In the genomic region with DNA sequence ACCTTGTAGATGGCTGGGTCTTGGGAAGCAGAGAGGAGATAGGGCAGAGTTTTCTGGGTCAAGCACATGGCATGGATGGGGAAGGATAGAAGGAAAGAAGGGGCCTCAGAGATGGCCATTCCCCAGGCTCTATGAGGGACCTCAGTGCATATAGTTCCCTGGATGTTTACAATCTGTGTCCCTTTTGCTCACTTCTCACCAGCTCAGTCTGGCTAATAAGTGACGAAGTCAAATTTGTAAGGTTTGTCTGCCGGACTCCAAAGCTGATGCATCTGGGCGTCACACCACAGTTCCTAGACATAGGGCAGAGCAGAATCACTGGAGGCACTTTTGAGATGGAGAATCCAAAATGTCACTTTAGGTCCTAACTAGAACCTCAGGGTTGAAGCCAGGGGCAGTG, we compare ENCODE assay signal across 36 cellular contexts.
DNase-seq lines count a peak whose midpoint lies in the region; ATAC-seq, FAIRE-seq and TF ChIP-seq lines count a peak whose summit lies in the region.
"Had no signal": no experiment of that assay in that cellular context is flagged by ENCODE, and none has a peak within 500 bp of the region (broad histone marks: within the 10 kb centered on the region; RNA-seq: fewer than 3 reads in every experiment).

No MANE protein-coding gene starts in this region.

- no peaks in the 10 kb centered on the region for H3K9me3 Mint-ChIP-seq in activated naive CD4-positive, alpha-beta T cell treated with anti-CD3 and anti-CD28 coated beads, Interleukin-2, amount 10 ng/mL, durations not matched to agents 7 days and 5 days
- H3K9me3 Mint-ChIP-seq in activated naive CD4-positive, alpha-beta T cell treated with anti-CD3 and anti-CD28 coated beads, Interleukin-2, amount 50 U/mL, for 72 hours = peaks cover 10 to 13% of the 10 kb centered on the region in 2 donors
- H3K9me3 Mint-ChIP-seq in Caco-2 (ENCODE audit: unreplicated experiment) = peaks cover 24% of the 10 kb centered on the region

- no peak for TF ChIP-seq RAD21 in HepG2 (CRISPR knock-in tag; IDR thresholded peaks at IDR 0.05)

- H3K36me3 Mint-ChIP-seq in activated naive CD4-positive, alpha-beta T cell treated with anti-CD3 and anti-CD28 coated beads, Interleukin-2, amount 10 ng/mL, durations not matched to agents 7 days and 5 days = no peaks in the 10 kb centered on the region
- no peaks in the 10 kb centered on the region for H3K36me3 Mint-ChIP-seq in activated naive CD4-positive, alpha-beta T cell treated with anti-CD3 and anti-CD28 coated beads, Interleukin-2, amount 50 U/mL, for 72 hours
- H3K36me3 Mint-ChIP-seq in Caco-2 (ENCODE audit: insufficient read depth, unreplicated experiment) = peaks cover 5% of the 10 kb centered on the region
- H3K36me3 Mint-ChIP-seq: CD14-positive monocyte; CD4-positive, alpha-beta memory T cell; CD4-positive, CD25-positive, alpha-beta regulatory T cell; CD8-positive, alpha-beta memory T cell; CD8-positive, alpha-beta T cell had no signal

- H3K4me3 ChIP-seq in HepG2 (replicated peaks in 1 of 3; ENCODE audit: insufficient read depth in 1 of 3, low read depth in 2 of 3, low read length in 3 of 3) (no peak overlapping the region), right lobe of liver (no peak overlapping the region), Caco-2 (ENCODE audit: low read depth, low read length) (no peak overlapping the region), PC-9 (no peak overlapping the region)
- H3K4me3 ChIP-seq: A549; BLaER1; BLaER1 treated with 17β-estradiol and CSF1 and Interleukin-3, amounts not matched to agents 10 nM and 100 nM had no signal

- in situ Hi-C loops in HepG2 (cut with HindIII; ENCODE audit: extremely low pct_ligation_motif_present, low pct_unique_long_range_greater_than_20kb) = no loop called here

- intact Hi-C loops in HepG2 (cut with micrococcal nuclease; ENCODE audit: unreplicated experiment) = no loop called here
- intact Hi-C loops in right lobe of liver (cut with DNase I) = no loop called here
- intact Hi-C loops in Caco-2 (cut with micrococcal nuclease; ENCODE audit: unreplicated experiment) = loop anchor here (5.0 kb wide), 2 partner anchors 161 to 449 kb away; no protein-coding TSS in a partner anchor
- intact Hi-C loops in PC-9 (cut with micrococcal nuclease; ENCODE audit: unreplicated experiment) = no loop called here

- CTCF ChIA-PET in activated naive CD4-positive, alpha-beta T cell treated with anti-CD3 and anti-CD28 coated beads, Interleukin-2, amount 10 ng/mL, durations not matched to agents 7 days and 5 days (lab: Charles Lee) = no interaction called here
- CTCF ChIA-PET in HepG2 (lab: Yijun Ruan, JAX; ENCODE audit: low intra/inter-chr PET ratio, low total read pairs) (no interaction called here), Caco-2 (lab: Charles Lee) (no interaction called here), PC-9 (lab: Charles Lee) (no interaction called here)

- H3F3A ChIP-seq in PC-9 (ENCODE audit: insufficient read depth, low read depth) = peaks cover 39% of the 10 kb centered on the region

- H3K27ac Mint-ChIP-seq in activated naive CD4-positive, alpha-beta T cell treated with anti-CD3 and anti-CD28 coated beads, Interleukin-2, amount 10 ng/mL, durations not matched to agents 7 days and 5 days = peak overlapping the region; percentile 21
- no peak overlapping the region for H3K27ac Mint-ChIP-seq in activated naive CD4-positive, alpha-beta T cell treated with anti-CD3 and anti-CD28 coated beads, Interleukin-2, amount 50 U/mL, for 72 hours
- peak overlapping the region; percentile 85 for H3K27ac Mint-ChIP-seq in Caco-2 (ENCODE audit: unreplicated experiment)
- H3K27ac Mint-ChIP-seq: B cell; CD14-positive monocyte; CD4-positive, alpha-beta memory T cell; CD4-positive, alpha-beta T cell; CD4-positive, CD25-positive, alpha-beta regulatory T cell; CD8-positive, alpha-beta memory T cell; CD8-positive, alpha-beta T cell had no signal

- H3K27me3 ChIP-seq in HepG2 (ENCODE audit: control insufficient read depth in 1 of 2, insufficient read depth in 2 of 2, low read length in 2 of 2) (no peaks in the 10 kb centered on the region), right lobe of liver (no peaks in the 10 kb centered on the region), Caco-2 (replicated peaks; ENCODE audit: control insufficient read depth, insufficient read depth, low read length) (no peaks in the 10 kb centered on the region), PC-9 (ENCODE audit: insufficient read depth, low read depth) (no peaks in the 10 kb centered on the region)
- H3K27me3 ChIP-seq: BE2C; BLaER1; BLaER1 treated with 17β-estradiol and CSF1 and Interleukin-3, amounts not matched to agents 10 nM and 100 nM had no signal

- H3K4me1 ChIP-seq in HepG2 (ENCODE audit: insufficient read depth, low read length) (peaks cover 78% of the 10 kb centered on the region), right lobe of liver (no peaks in the 10 kb centered on the region), Caco-2 (peaks cover 59% of the 10 kb centered on the region), PC-9 (replicated peaks; ENCODE audit: insufficient read depth) (peaks cover 46% of the 10 kb centered on the region)
- H3K4me1 ChIP-seq: A549; BLaER1; BLaER1 treated with 17β-estradiol and CSF1 and Interleukin-3, amounts not matched to agents 10 nM and 100 nM had no signal

- no peak overlapping the region for H2AFZ ChIP-seq in HepG2 (ENCODE audit: low read length)
- no peak overlapping the region for H2AFZ ChIP-seq in PC-9

- no peaks in the 10 kb centered on the region for H4K20me1 ChIP-seq in HepG2 (ENCODE audit: insufficient read depth, low read length)
- H4K20me1 ChIP-seq in PC-9 (ENCODE audit: insufficient read depth) = no peaks in the 10 kb centered on the region
- H4K20me1 ChIP-seq: BLaER1; BLaER1 treated with 17β-estradiol and CSF1 and Interleukin-3, amounts not matched to agents 10 nM and 100 nM had no signal

- TF ChIP-seq CTCF in HepG2 (CRISPR knock-in tag; IDR thresholded peaks at IDR 0.05) (no peak), right lobe of liver (IDR thresholded peaks at IDR 0.05) (no peak), Caco-2 (IDR thresholded peaks at IDR 0.05; ENCODE audit: insufficient read depth in 1 of 2, low read depth in 1 of 2, low read length in 1 of 2, severe bottlenecking in 1 of 2, unreplicated experiment in 1 of 2) (no peak), PC-9 (conservative IDR thresholded peaks at IDR 0.05) (no peak)

- H3K9me2 ChIP-seq in PC-9 (ENCODE audit: insufficient read depth) = no peaks in the 10 kb centered on the region

- POLR2A ChIA-PET in HepG2 (lab: Yijun Ruan, JAX) = interaction anchor here (1.1 to 2.8 kb wide), 7 partner anchors 14 to 479 kb away, joined by 4 to 13 read pairs (median 7); a partner anchor contains a TSS
- POLR2A ChIA-PET in Caco-2 (lab: Charles Lee) = no interaction called here
- POLR2A ChIA-PET in PC-9 (lab: Charles Lee; ENCODE audit: unreplicated experiment) = no interaction called here

- no peaks in the 10 kb centered on the region for H3K36me3 ChIP-seq in HepG2 (replicated peaks in 1 of 2; ENCODE audit: control insufficient read depth in 1 of 2, insufficient read depth in 2 of 2, low read length in 2 of 2)
- H3K36me3 ChIP-seq in right lobe of liver = no peaks in the 10 kb centered on the region
- no peaks in the 10 kb centered on the region for H3K36me3 ChIP-seq in Caco-2 (ENCODE audit: control insufficient read depth, insufficient read depth, low read length)
- no peaks in the 10 kb centered on the region for H3K36me3 ChIP-seq in PC-9 (ENCODE audit: low read depth)
- H3K36me3 ChIP-seq: BE2C; BLaER1; BLaER1 treated with 17β-estradiol and CSF1 and Interleukin-3, amounts not matched to agents 10 nM and 100 nM had no signal

- H3K4me3 Mint-ChIP-seq in activated naive CD4-positive, alpha-beta T cell treated with anti-CD3 and anti-CD28 coated beads, Interleukin-2, amount 10 ng/mL, durations not matched to agents 7 days and 5 days = no peak overlapping the region
- no peak overlapping the region for H3K4me3 Mint-ChIP-seq in Caco-2 (ENCODE audit: unreplicated experiment)
- H3K4me3 Mint-ChIP-seq: B cell; CD14-positive monocyte; CD4-positive, alpha-beta memory T cell; CD4-positive, alpha-beta T cell; CD4-positive, CD25-positive, alpha-beta regulatory T cell; CD8-positive, alpha-beta memory T cell; CD8-positive, alpha-beta T cell had no signal

- no peak for DNase-seq in activated naive CD4-positive, alpha-beta T cell treated with anti-CD3 and anti-CD28 coated beads, Interleukin-2, amount 10 ng/mL, durations not matched to agents 7 days and 5 days
- no peak for DNase-seq in activated naive CD4-positive, alpha-beta T cell treated with anti-CD3 and anti-CD28 coated beads, Interleukin-2, amount 50 U/mL, for 72 hours (ENCODE audit: low spot score in 2 of 2)
- DNase-seq in HepG2 (ENCODE audit: low spot score) (peak; percentile 59), right lobe of liver (no peak), Caco-2 (no peak), PC-9 (no peak), AG20443 (ENCODE audit: low spot score) (no peak)
- DNase-seq: 8988T; ACHN; AML-193; BE2C; C1 segment of cervical spinal cord; Calu3; CD4-positive, alpha-beta memory T cell; CD4-positive, alpha-beta T cell; CD4-positive, CD25-positive, alpha-beta regulatory T cell; CD8-positive, alpha-beta memory T cell; CD8-positive, alpha-beta T cell; COR-L47; DMS 273 treated with DMSO at 0.1 percent for 48 hours; DMS153; DMS53; DMS79; DMS79 treated with DMSO at 0.1 percent for 48 hours; DND-41; EL had no signal

- peak overlapping the region; percentile 90 for H3K27ac ChIP-seq in HepG2 (ENCODE audit: extremely low read length, insufficient read depth, low read length)
- H3K27ac ChIP-seq in right lobe of liver = no peak overlapping the region
- H3K27ac ChIP-seq in PC-9 = peak overlapping the region; percentile 96
- H3K27ac ChIP-seq: 22Rv1; A549; BLaER1; BLaER1 treated with 17β-estradiol and CSF1 and Interleukin-3, amounts not matched to agents 10 nM and 100 nM; C4-2B had no signal

- H3K79me2 ChIP-seq in HepG2 (ENCODE audit: insufficient read depth, low read length) (no peaks in the 10 kb centered on the region), PC-9 (ENCODE audit: low read depth) (no peaks in the 10 kb centered on the region)

- no peaks in the 10 kb centered on the region for H3K4me1 Mint-ChIP-seq in activated naive CD4-positive, alpha-beta T cell treated with anti-CD3 and anti-CD28 coated beads, Interleukin-2, amount 10 ng/mL, durations not matched to agents 7 days and 5 days
- H3K4me1 Mint-ChIP-seq in Caco-2 (ENCODE audit: low read depth, unreplicated experiment) = peaks cover 64% of the 10 kb centered on the region
- H3K4me1 Mint-ChIP-seq: B cell; CD14-positive monocyte; CD4-positive, alpha-beta memory T cell; CD4-positive, CD25-positive, alpha-beta regulatory T cell; CD8-positive, alpha-beta memory T cell had no signal

- H3K27me3 Mint-ChIP-seq in activated naive CD4-positive, alpha-beta T cell treated with anti-CD3 and anti-CD28 coated beads, Interleukin-2, amount 10 ng/mL, durations not matched to agents 7 days and 5 days = peaks cover 5% of the 10 kb centered on the region
- no peaks in the 10 kb centered on the region for H3K27me3 Mint-ChIP-seq in Caco-2 (ENCODE audit: insufficient read depth, unreplicated experiment)
- H3K27me3 Mint-ChIP-seq: CD4-positive, CD25-positive, alpha-beta regulatory T cell had no signal

- 0 out of 2 replicates have a peak, but pooled peaks cover 6% of the 10 kb centered on the region for H3K9me3 ChIP-seq in HepG2 (ENCODE audit: low read length)
- H3K9me3 ChIP-seq in right lobe of liver = no peaks in the 10 kb centered on the region
- no peaks in the 10 kb centered on the region; the same call in 1 of the 2 replicates for H3K9me3 ChIP-seq in Caco-2
- peaks cover 4% of the 10 kb centered on the region; the same call in 1 of the 2 replicates for H3K9me3 ChIP-seq in PC-9 (ENCODE audit: insufficient read depth, low read depth)
- H3K9me3 ChIP-seq: A549, BE2C had no signal

- BruUV-seq in HepG2 (replicated peaks; lab: Mats Ljungman, UMichigan) (no TSS peak), Caco-2 (replicated peaks; lab: Mats Ljungman, UMichigan) (no TSS peak), PC-9 (replicated peaks; lab: Mats Ljungman, UMichigan) (no TSS peak)

- no peak for FAIRE-seq in HepG2 (lab: Jason Lieb, UNC)
- FAIRE-seq: A204.1, A549, D721Med had no signal

- ATAC-seq in activated naive CD4-positive, alpha-beta T cell treated with anti-CD3 and anti-CD28 coated beads, Interleukin-2, amount 50 U/mL, for 72 hours = no peak
- ATAC-seq in HepG2 = peak; percentile 49
- ATAC-seq in right lobe of liver = no peak
- ATAC-seq in HG03378 (IDR thresholded peaks at IDR 0.05; ENCODE audit: unreplicated experiment) = no peak
- ATAC-seq: A549; CD8-positive, alpha-beta T cell had no signal

- peak overlapping the region; percentile 59 for H3K9ac ChIP-seq in HepG2 (ENCODE audit: insufficient read depth, low read depth, low read length)
- H3K9ac ChIP-seq: BLaER1; BLaER1 treated with 17β-estradiol and CSF1 and Interleukin-3, amounts not matched to agents 10 nM and 100 nM had no signal

- no peak for TF ChIP-seq POLR2A in HepG2 (IDR thresholded peaks at IDR 0.05; ENCODE audit: insufficient read depth in 1 of 2, low read depth in 2 of 2, low read length in 2 of 2)
- TF ChIP-seq POLR2A in right lobe of liver (IDR thresholded peaks at IDR 0.05) = no peak

- H3K4me2 ChIP-seq in HepG2 (ENCODE audit: low read depth, low read length) (peak overlapping the region; percentile 21), PC-9 (peak overlapping the region; percentile 35; the same call in 1 of the 2 replicates)
- H3K4me2 ChIP-seq: A549; BLaER1; BLaER1 treated with 17β-estradiol and CSF1 and Interleukin-3, amounts not matched to agents 10 nM and 100 nM had no signal

- WGBS in HepG2 (ENCODE audit: low lambda C conversion rate) = no CpG with 5 or more reads among the region's 3 CpGs
- 67% methylated on average over 1 of the region's 3 CpGs for WGBS in right lobe of liver (ENCODE audit: insufficient coverage, low coverage, low lambda C conversion rate, missing lambda C conversion rate)

- TF ChIP-seq EP300 in HepG2 (IDR thresholded peaks at IDR 0.05; ENCODE audit: low read depth in 2 of 2, low read length in 2 of 2) (no peak), HepG2 (CRISPR knock-in tag; IDR thresholded peaks at IDR 0.05; ENCODE audit: borderline replicate concordance) (no peak)

Comparison
In these comparisons a context has a peak if more than half of its experiments do, and no peak if none do; other contexts are left out.
1. H3K27ac Mint-ChIP-seq: peak in activated naive CD4-positive, alpha-beta T cell treated with anti-CD3 and anti-CD28 coated beads, Interleukin-2, amount 10 ng/mL, durations not matched to agents 7 days and 5 days (single experiment) and Caco-2 (single experiment); none in activated naive CD4-positive, alpha-beta T cell treated with anti-CD3 and anti-CD28 coated beads, Interleukin-2, amount 50 U/mL, for 72 hours (0 of 2).
2. H3K27ac ChIP-seq: peak in HepG2 (single experiment) and PC-9 (single experiment); none in right lobe of liver (0 of 3).